Comparison of ENCODE assay signal across 10 cellular contexts in the genomic region with DNA sequence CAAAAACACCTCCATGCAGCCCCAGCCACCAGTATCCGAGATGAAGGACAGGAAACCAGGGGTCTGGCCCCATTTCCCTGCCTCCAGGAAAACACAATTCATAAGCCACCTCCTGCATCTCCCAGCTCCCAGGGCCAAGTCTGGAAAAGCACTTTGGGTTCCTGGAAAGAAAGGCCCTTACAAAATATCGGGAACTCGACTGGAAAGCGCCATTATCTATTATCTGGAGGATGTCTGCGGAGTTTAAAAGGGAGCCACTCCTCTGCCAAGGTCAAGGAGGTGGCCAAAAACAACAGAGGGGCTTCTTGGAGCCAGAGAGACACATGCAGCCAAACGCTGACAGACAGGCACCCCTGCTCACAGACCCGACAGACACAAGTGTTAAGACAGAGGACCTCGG. TPM values are rescaled to one million over a fixed set of nuclear protein-coding genes. Genes with fewer than 3 reads are reported as not detected.
DNase-seq lines count a peak whose midpoint lies in the region; ATAC-seq and TF ChIP-seq lines count a peak whose summit lies in the region.
"Had no signal": no experiment of that assay in that cellular context is flagged by ENCODE, and none has a peak within 500 bp of the region (broad histone marks: within the 10 kb centered on the region; RNA-seq: fewer than 3 reads in every experiment).

No MANE protein-coding gene starts in this region.

- no peaks in the 10 kb centered on the region for H3K9me3 Mint-ChIP-seq in CD4-positive, alpha-beta T cell
- H3K9me3 Mint-ChIP-seq in T-cell, result peaks cover 0 to 4% (median 0%) of the 10 kb centered on the region in 3 donors
- no peaks in the 10 kb centered on the region for H3K9me3 Mint-ChIP-seq in endothelial cell (ENCODE audit: unreplicated experiment)
- no peaks in the 10 kb centered on the region for H3K9me3 Mint-ChIP-seq in progenitor cell of endocrine pancreas (ENCODE audit: low read depth)

- peaks cover 90% of the 10 kb centered on the region for H3K4me1 Mint-ChIP-seq in CD4-positive, alpha-beta T cell (ENCODE audit: low read depth)
- H3K4me1 Mint-ChIP-seq in T-cell (peaks cover 89 to 96% (median 93%) of the 10 kb centered on the region in 3 donors), endothelial cell (ENCODE audit: unreplicated experiment) (peaks cover 41% of the 10 kb centered on the region), progenitor cell of endocrine pancreas (ENCODE audit: low read depth) (peaks cover 36% of the 10 kb centered on the region)

- H3K9me3 ChIP-seq in CD4-positive, alpha-beta T cell (ENCODE audit: control insufficient read depth, low read length), result no peaks in the 10 kb centered on the region
- no peaks in the 10 kb centered on the region for H3K9me3 ChIP-seq in Karpas-422 (ENCODE audit: low read length)

- no peak overlapping the region for H3K4me3 ChIP-seq in Karpas-422 (ENCODE audit: low read length)

- H3K27ac Mint-ChIP-seq in CD4-positive, alpha-beta T cell, result peak overlapping the region; percentile 97
- H3K27ac Mint-ChIP-seq in T-cell, result peak overlapping the region; percentile 99
- H3K27ac Mint-ChIP-seq in endothelial cell (ENCODE audit: unreplicated experiment), result peak overlapping the region; percentile 94
- H3K27ac Mint-ChIP-seq in progenitor cell of endocrine pancreas, result peak overlapping the region; percentile 94

- H3K9me2 ChIP-seq in Karpas-422 (replicated peaks; ENCODE audit: insufficient read depth, low read length), result no peaks in the 10 kb centered on the region

- no peak for TF ChIP-seq CTCF in CD4-positive, alpha-beta T cell (IDR thresholded peaks at IDR 0.05)
- TF ChIP-seq CTCF in endothelial cell (IDR thresholded peaks at IDR 0.05; ENCODE audit: unreplicated experiment), result no peak
- no peak for TF ChIP-seq CTCF in progenitor cell of endocrine pancreas (IDR thresholded peaks at IDR 0.05; ENCODE audit: unreplicated experiment)

- POLR2A ChIA-PET in CD4-positive, alpha-beta T cell (lab: Charles Lee), result interaction anchor here (0.6 to 4.6 kb wide), 10 partner anchors 8 to 804 kb away, joined by 3 to 37 read pairs (median 6); a partner anchor contains a TSS
- POLR2A ChIA-PET in T-cell (lab: Charles Lee), result interaction anchor here in 1 of 2 donors (0.7 to 1.6 kb wide), 2 partner anchors 10 to 523 kb away, joined by 3 to 6 read pairs; no protein-coding TSS in a partner anchor

- H4K20me1 ChIP-seq in Karpas-422 (ENCODE audit: insufficient read depth, low read depth, low read length), result no peaks in the 10 kb centered on the region; the same call in 1 of the 2 replicates

- intact Hi-C loops in CD4-positive, alpha-beta T cell (cut with DNase I, micrococcal nuclease), result no loop called here

- no peak overlapping the region for H2AFZ ChIP-seq in Karpas-422 (ENCODE audit: low read length)

- H3K4me1 ChIP-seq in Karpas-422 (ENCODE audit: low read length), result no peaks in the 10 kb centered on the region

- CTCF ChIA-PET in CD4-positive, alpha-beta T cell (lab: Charles Lee), result interaction anchor here (1.3 to 1.6 kb wide), 2 partner anchors 8 to 58 kb away, joined by 3 read pairs; no protein-coding TSS in a partner anchor
- CTCF ChIA-PET in T-cell (lab: Charles Lee), result interaction anchor here in 1 of 2 donors (1.5 kb wide), 1 partner anchor 58 kb away, joined by 4 read pairs; no protein-coding TSS in a partner anchor

- H3K27me3 ChIP-seq in CD4-positive, alpha-beta T cell (ENCODE audit: control insufficient read depth, insufficient read depth, low read length), result no peaks in the 10 kb centered on the region
- H3K27me3 ChIP-seq in Karpas-422 (ENCODE audit: low read length), result no peaks in the 10 kb centered on the region

- peaks cover 43% of the 10 kb centered on the region for H3K36me3 Mint-ChIP-seq in CD4-positive, alpha-beta T cell (ENCODE audit: low read depth)
- H3K36me3 Mint-ChIP-seq in T-cell (peaks cover 22% of the 10 kb centered on the region), endothelial cell (ENCODE audit: low read depth, unreplicated experiment) (peaks cover 15% of the 10 kb centered on the region), progenitor cell of endocrine pancreas (ENCODE audit: insufficient read depth) (peaks cover 6% of the 10 kb centered on the region)

- H3K27me3 Mint-ChIP-seq in CD4-positive, alpha-beta T cell, result no peaks in the 10 kb centered on the region
- H3K27me3 Mint-ChIP-seq in T-cell (no peaks in the 10 kb centered on the region), endothelial cell (ENCODE audit: unreplicated experiment) (peaks cover 6% of the 10 kb centered on the region), progenitor cell of endocrine pancreas (no peaks in the 10 kb centered on the region)

- peak overlapping the region; percentile 94 for H3K27ac ChIP-seq in CD4-positive, alpha-beta T cell (ENCODE audit: low read depth, low read length)
- H3K27ac ChIP-seq in Karpas-422 (ENCODE audit: low read length), result no peak overlapping the region

- H3K79me2 ChIP-seq in Karpas-422 (ENCODE audit: low read length), result no peaks in the 10 kb centered on the region

- H3K36me3 ChIP-seq in Karpas-422 (ENCODE audit: insufficient read depth, low read length), result no peaks in the 10 kb centered on the region

- DNase-seq in CD4-positive, alpha-beta T cell, result no peak
- DNase-seq in T-cell (no peak), endothelial cell (ENCODE audit: low spot score) (no peak), progenitor cell of endocrine pancreas (ENCODE audit: low spot score, unreplicated experiment) (no peak), NK-92 (lab: John Stamatoyannopoulos, UW; ENCODE audit: unreplicated experiment) (no peak), Karpas-422 (no peak), NCI-H2029 treated with DMSO at 0.1 percent for 48 hours (lab: John Stamatoyannopoulos, UW) (no peak)
- DNase-seq: hypothalamus; stimulated activated CD4-positive, alpha-beta T cell treated with anti-CD3 and anti-CD28 coated beads, Interleukin-2, amount 100 ng/mL, for 24 hours had no signal

- H3K9ac ChIP-seq in Karpas-422 (ENCODE audit: low read length), result no peak overlapping the region

- ATAC-seq in CD4-positive, alpha-beta T cell (ENCODE audit: poor library complexity), result no peak
- ATAC-seq in T-cell (replicated peaks in 1 of 4) (no peak), GM21423 (IDR thresholded peaks at IDR 0.05; ENCODE audit: unreplicated experiment) (no peak)

- H3K4me2 ChIP-seq in Karpas-422 (ENCODE audit: low read depth, low read length, poor library complexity, severe bottlenecking), result no peak overlapping the region

- peak overlapping the region; percentile 85 for H3K4me3 Mint-ChIP-seq in CD4-positive, alpha-beta T cell
- H3K4me3 Mint-ChIP-seq in T-cell (peak overlapping the region; percentile 17 to 84 (median 72)), endothelial cell (ENCODE audit: unreplicated experiment) (no peak overlapping the region), progenitor cell of endocrine pancreas (ENCODE audit: low read depth) (no peak overlapping the region)

RNA-seq across cellular contexts. Expression of a gene that starts 9.8 kb away (rescaled TPM):
- 100 to 1,000 TPM; 128 to 143 TPM for total RNA-seq in CD4-positive, alpha-beta T cell
- 100 to 1,000 TPM in 4 of 5 donors, 10 to 100 TPM in 1; 84.8 to 219 (median 122) TPM for total RNA-seq in T-cell
- total RNA-seq in endothelial cell (ENCODE audit: unreplicated experiment), result 130 TPM
- 92.6 and 105 TPM in 2 replicates for total RNA-seq in progenitor cell of endocrine pancreas
- total RNA-seq in Karpas-422 (2014; rRNA removed; shearing (Covaris generic); ENCODE audit: low replicate concordance), result 1.1 TPM in 1 of 2 replicates, not detected in the other

Comparison
In these comparisons a context has a peak if more than half of its experiments do, and no peak if none do; other contexts are left out.
1. H3K4me3 Mint-ChIP-seq: peak in CD4-positive, alpha-beta T cell (single experiment) and T-cell (3 of 3); none in endothelial cell (single experiment) and progenitor cell of endocrine pancreas (single experiment).
2. RNA of a gene that starts 9.8 kb away (total RNA-seq): 128 to 143 TPM in CD4-positive, alpha-beta T cell, 130 TPM in endothelial cell (single experiment), 84.8 to 219 TPM in T-cell and 92.6 to 105 TPM in progenitor cell of endocrine pancreas; 1.1 TPM in Karpas-422; every median in the first group is over 10 times any median in the second.
3. Peak in every context shown above with its lines, with median percentiles within 50 percentile points of each other: H3K27ac Mint-ChIP-seq.